In the genomic region with DNA sequence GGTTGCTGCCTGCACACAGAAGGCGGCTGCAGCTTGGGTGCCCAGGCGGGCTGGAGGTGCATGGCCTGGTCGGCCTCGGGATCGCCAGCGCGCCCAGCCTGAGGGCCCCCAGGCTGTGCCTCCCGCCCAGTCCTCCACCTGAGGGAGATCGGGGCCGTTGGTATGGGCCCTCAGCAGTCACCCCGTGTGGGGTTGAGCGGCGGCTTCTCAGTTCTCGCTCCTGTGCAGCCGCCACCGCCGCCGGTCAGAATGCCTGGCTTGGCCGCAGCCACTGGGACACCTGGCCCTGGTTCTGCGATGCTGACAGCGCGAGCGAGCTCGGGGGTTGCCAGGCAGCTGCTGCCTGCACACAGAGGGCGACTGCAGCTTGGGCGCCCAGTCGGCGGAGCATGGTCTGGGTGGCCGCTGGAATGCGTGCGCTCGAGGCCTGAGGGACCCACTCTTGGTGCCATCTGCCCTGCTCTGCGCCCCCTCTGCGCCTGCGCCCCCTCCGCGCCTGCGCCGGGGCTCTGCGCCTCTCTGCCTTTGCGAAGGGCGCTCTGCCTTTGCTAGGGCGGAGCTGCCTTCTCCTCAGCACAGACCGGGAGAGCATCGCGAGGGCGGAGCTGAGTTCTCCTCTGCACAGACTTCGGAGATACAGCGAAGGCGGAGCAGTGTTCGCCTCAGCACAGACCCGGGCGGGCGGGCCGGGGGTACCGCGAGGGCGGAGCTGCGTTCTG, we compare ENCODE assay signal across 8 cellular contexts.
DNase-seq lines count a peak whose midpoint lies in the region; ATAC-seq and TF ChIP-seq lines count a peak whose summit lies in the region.
"Not testable (repeated sequence)": the region's sequence is repeated elsewhere in the genome, so short reads cannot be mapped to it uniquely, and the experiment has no call there.

No MANE protein-coding gene starts in this region.

- not testable (repeated sequence) for H3K36me3 ChIP-seq in body of pancreas (replicated peaks in 1 of 2; ENCODE audit: insufficient read depth in 1 of 2, low read depth in 2 of 2); right atrium auricular region

- H3K27ac ChIP-seq in body of pancreas = peak overlapping the region in 1 of 4 donors; percentile 39
- not testable (repeated sequence) for H3K27ac ChIP-seq in right atrium auricular region

- DNase-seq in GM04504 (ENCODE audit: low read depth) (peak; percentile 15), body of pancreas (peak; percentile 39 to 73 (median 55)), pons (ENCODE audit: low spot score) (peak; percentile 81)
- peak; percentile 37 for DNase-seq in activated CD4-positive, CD25-positive, alpha-beta regulatory T cell treated with anti-CD3 and anti-CD28 coated beads, Interleukin-2, amount 50 U/mL, for 72 hours
- not testable (repeated sequence) for DNase-seq in right atrium auricular region (ENCODE audit: low spot score)

- H3K9me3 Mint-ChIP-seq in stimulated activated naive CD8-positive, alpha-beta T cell treated with anti-CD3 and anti-CD28 coated beads, Interleukin-15, Interleukin-2, amounts not matched to agents 100 ng/mL and 50 ng/mL, for 24 hours = not testable (repeated sequence)

- peak overlapping the region; percentile 61 for H3K4me3 Mint-ChIP-seq in stimulated activated naive CD8-positive, alpha-beta T cell treated with anti-CD3 and anti-CD28 coated beads, Interleukin-15, Interleukin-2, amounts not matched to agents 100 ng/mL and 50 ng/mL, for 24 hours

- not testable (repeated sequence) for H3K27me3 Mint-ChIP-seq in stimulated activated naive CD8-positive, alpha-beta T cell treated with anti-CD3 and anti-CD28 coated beads, Interleukin-15, Interleukin-2, amounts not matched to agents 100 ng/mL and 50 ng/mL, for 24 hours

- H3K4me3 ChIP-seq in body of pancreas = peak overlapping the region in 1 of 2 donors; percentile 15
- H3K4me3 ChIP-seq in right atrium auricular region = peak overlapping the region; percentile 32 to 55

- H3K27ac Mint-ChIP-seq in stimulated activated naive CD8-positive, alpha-beta T cell treated with anti-CD3 and anti-CD28 coated beads, Interleukin-15, Interleukin-2, amounts not matched to agents 100 ng/mL and 50 ng/mL, for 24 hours = not testable (repeated sequence)

- peak in 2 of 3 donors; percentile 23 to 58 for TF ChIP-seq POLR2A in body of pancreas (IDR thresholded peaks at IDR 0.05)

- TF ChIP-seq CTCF in body of pancreas (IDR thresholded peaks at IDR 0.05); right atrium auricular region (IDR thresholded peaks at IDR 0.05): not testable (repeated sequence)

- H3K27me3 ChIP-seq in body of pancreas, right atrium auricular region: not testable (repeated sequence)

- intact Hi-C loops in body of pancreas (cut with DNase I) = not testable (repeated sequence)

- H3K4me1 ChIP-seq in body of pancreas, right atrium auricular region: not testable (repeated sequence)

- not testable (repeated sequence) for H3K4me1 Mint-ChIP-seq in stimulated activated naive CD8-positive, alpha-beta T cell treated with anti-CD3 and anti-CD28 coated beads, Interleukin-15, Interleukin-2, amounts not matched to agents 100 ng/mL and 50 ng/mL, for 24 hours (ENCODE audit: low read depth)

- not testable (repeated sequence) for H3K9me3 ChIP-seq in body of pancreas, right atrium auricular region

- WGBS in body of pancreas, 2 donors = 0 to 2% methylated on average over 9 to 50 of the region's 59 CpGs

- ATAC-seq in GM21723 (IDR thresholded peaks at IDR 0.05; ENCODE audit: unreplicated experiment) = peak; percentile 100
- peak; percentile 100 for ATAC-seq in HG03571 (IDR thresholded peaks at IDR 0.05; ENCODE audit: unreplicated experiment)
- peak; percentile 97 for ATAC-seq in body of pancreas

- H3K36me3 Mint-ChIP-seq in stimulated activated naive CD8-positive, alpha-beta T cell treated with anti-CD3 and anti-CD28 coated beads, Interleukin-15, Interleukin-2, amounts not matched to agents 100 ng/mL and 50 ng/mL, for 24 hours (ENCODE audit: low read depth) = not testable (repeated sequence)
